In the genomic region with DNA sequence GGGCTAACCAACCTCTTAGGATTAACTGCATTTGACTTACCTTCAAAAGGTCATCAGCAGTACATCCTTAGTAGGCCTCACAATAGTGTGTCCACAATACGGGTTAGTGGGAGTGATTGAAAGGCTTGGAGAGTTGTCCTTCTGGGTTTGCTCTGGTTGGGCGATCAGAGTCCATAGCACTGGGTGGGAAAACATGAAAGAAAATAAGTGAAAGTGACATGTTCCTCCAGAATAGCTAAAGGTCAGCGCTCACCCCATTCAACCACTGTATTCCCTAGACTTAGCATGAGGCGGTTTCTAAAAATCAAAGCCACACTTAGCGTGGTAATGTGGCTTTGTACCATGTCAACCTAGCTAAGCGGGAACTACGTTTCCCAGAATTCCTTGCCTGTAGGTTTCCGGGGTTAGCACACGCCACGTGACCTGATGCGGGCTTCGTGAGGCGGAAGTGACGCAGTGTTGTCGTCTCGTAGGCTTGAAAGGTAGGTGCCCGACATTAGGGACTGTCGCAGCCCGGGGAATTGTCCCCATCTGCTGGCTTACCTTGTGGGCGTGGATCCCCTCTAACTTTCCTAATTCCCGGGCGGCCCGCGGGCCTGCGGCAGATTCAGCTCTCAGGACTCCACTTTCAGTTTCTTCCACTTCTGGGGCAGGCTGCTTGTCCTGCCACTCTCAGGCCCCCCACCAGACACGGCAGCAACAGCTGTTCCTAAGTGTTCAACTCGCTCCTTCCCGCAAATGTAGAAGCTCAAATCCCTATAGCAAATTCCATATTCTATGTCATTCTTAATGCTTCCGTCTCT, we compare ENCODE assay signal across 8 cellular contexts. TPM values are rescaled to one million over a fixed set of nuclear protein-coding genes. Genes with fewer than 3 reads are reported as not detected.
DNase-seq lines count a peak whose midpoint lies in the region; TF ChIP-seq lines count a peak whose summit lies in the region.

No MANE protein-coding gene starts in this region.

- 7 to 11% methylated on average over 19 to 29 of the region's 29 CpGs for WGBS in thyroid gland, 2 donors

- peaks cover 3% of the 10 kb centered on the region for H3K9me3 Mint-ChIP-seq in activated naive CD8-positive, alpha-beta T cell (ENCODE audit: low read depth)
- peaks cover 7% of the 10 kb centered on the region for H3K9me3 Mint-ChIP-seq in osteocyte (ENCODE audit: unreplicated experiment)

- H3K4me1 ChIP-seq in thyroid gland, result no peaks in the 10 kb centered on the region

- H3K9me3 ChIP-seq in SK-N-MC (ENCODE audit: low read depth, low read length) (no peaks in the 10 kb centered on the region), thyroid gland (no peaks in the 10 kb centered on the region)

- H3K36me3 ChIP-seq in SK-N-MC (ENCODE audit: insufficient read depth, low read length), result no peaks in the 10 kb centered on the region
- no peaks in the 10 kb centered on the region for H3K36me3 ChIP-seq in thyroid gland

- H3K27ac Mint-ChIP-seq in activated naive CD8-positive, alpha-beta T cell, result peak overlapping the region; percentile 95
- H3K27ac Mint-ChIP-seq in osteocyte (ENCODE audit: unreplicated experiment), result peak overlapping the region; percentile 96

- peak overlapping the region; percentile 90 for H3K4me3 Mint-ChIP-seq in activated naive CD8-positive, alpha-beta T cell
- H3K4me3 Mint-ChIP-seq in osteocyte (ENCODE audit: unreplicated experiment), result peak overlapping the region; percentile 90

- DNase-seq in HFF-Myc (ENCODE audit: extremely low read depth, low read depth) (peak; percentile 75), MV-4-11 (lab: John Stamatoyannopoulos, UW) (peak; percentile 92), SK-N-MC (ENCODE audit: low read depth, low spot score) (peak; percentile 71), head of caudate nucleus (peak; percentile 89 to 97 (median 94)), osteocyte (ENCODE audit: extremely low spot score, unreplicated experiment) (peak; percentile 89), thyroid gland (peak; percentile 90 to 91)

- H3K36me3 Mint-ChIP-seq in activated naive CD8-positive, alpha-beta T cell, result peaks cover 5% of the 10 kb centered on the region
- H3K36me3 Mint-ChIP-seq in osteocyte (ENCODE audit: unreplicated experiment), result no peaks in the 10 kb centered on the region

- intact Hi-C loops in head of caudate nucleus (cut with DNase I) (loop anchor here (10.0 kb wide), 2 partner anchors 159 to 509 kb away; a partner anchor contains a TSS), thyroid gland (cut with DNase I) (loop anchor here (10.0 kb wide), 2 partner anchors 169 to 219 kb away; no protein-coding TSS in a partner anchor)

- H3K27ac ChIP-seq in SK-N-MC (no peak overlapping the region), thyroid gland (peak overlapping the region; percentile 69 to 93 (median 70))

- H3K9ac ChIP-seq in SK-N-MC (ENCODE audit: insufficient read length), result peak overlapping the region; percentile 92

- peak overlapping the region; percentile 98 for H3K4me3 ChIP-seq in GM08714 (ENCODE audit: low read length)
- peak overlapping the region; percentile 74 for H3K4me3 ChIP-seq in HFF-Myc (replicated peaks; ENCODE audit: low read depth, low read length)
- H3K4me3 ChIP-seq in SK-N-MC, result peak overlapping the region; percentile 95
- H3K4me3 ChIP-seq in thyroid gland (replicated peaks in 1 of 3), result peak overlapping the region; percentile 11 to 72 (median 52)

- peak in 1 of 2 donors; percentile 79 for TF ChIP-seq POLR2A in thyroid gland (IDR thresholded peaks at IDR 0.05)

- TF ChIP-seq CTCF in HFF-Myc (IDR thresholded peaks at IDR 0.05; ENCODE audit: low read depth, low read length, missing control alignments) (no peak), osteocyte (IDR thresholded peaks at IDR 0.05) (peak; percentile 20), thyroid gland (IDR thresholded peaks at IDR 0.05) (peak in 4 of 6 experiments; percentile 6 to 26 (median 18))

- H3K27me3 Mint-ChIP-seq in activated naive CD8-positive, alpha-beta T cell, result peaks cover 13% of the 10 kb centered on the region
- peaks cover 17% of the 10 kb centered on the region for H3K27me3 Mint-ChIP-seq in osteocyte (ENCODE audit: unreplicated experiment)

- peaks cover 17% of the 10 kb centered on the region for H3K4me1 Mint-ChIP-seq in activated naive CD8-positive, alpha-beta T cell (ENCODE audit: low read depth)
- H3K4me1 Mint-ChIP-seq in osteocyte (ENCODE audit: unreplicated experiment), result peaks cover 13% of the 10 kb centered on the region

- no peaks in the 10 kb centered on the region for H3K27me3 ChIP-seq in thyroid gland

RNA-seq across cellular contexts. Expression of a gene that starts 19.8 kb away (rescaled TPM):
- total RNA-seq in osteocyte (not detected in 2 replicates), thyroid gland (not detected)
